1 cellular context compared by ENCODE assay signal in the genomic region with DNA sequence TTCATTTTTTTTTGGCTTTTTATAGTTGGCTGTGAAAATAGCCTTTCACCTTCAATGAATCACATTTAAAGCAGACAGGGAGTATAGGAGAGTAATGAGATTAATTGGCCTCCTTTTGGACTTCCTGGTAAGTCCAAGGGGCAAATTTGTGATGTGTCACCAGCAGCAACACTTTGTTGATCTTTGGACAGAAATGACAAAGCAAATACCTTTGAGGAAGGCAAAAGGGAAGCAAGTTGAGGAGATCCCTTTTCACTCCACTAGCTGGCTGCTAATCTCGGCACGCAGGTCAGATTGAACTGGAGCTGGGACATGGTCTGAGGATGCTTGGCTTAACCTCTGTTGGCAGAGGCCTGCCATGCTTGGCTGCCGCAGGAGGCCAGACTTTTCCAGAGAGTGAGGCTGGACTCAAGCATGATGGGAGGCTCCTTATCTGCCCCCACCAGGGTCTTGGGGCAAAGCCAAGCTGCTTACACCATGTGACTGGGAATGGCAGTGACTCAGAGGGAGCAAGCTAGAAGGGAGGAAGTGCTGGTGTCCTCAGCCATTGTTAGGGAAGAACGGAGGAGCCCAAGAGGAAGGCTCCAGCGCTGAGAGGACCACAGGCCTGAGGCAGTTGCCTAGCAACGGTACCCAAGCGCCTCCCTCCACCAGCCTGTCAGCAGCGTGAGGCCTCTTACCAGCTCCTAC.
TF ChIP-seq lines count a peak whose summit lies in the region.

No MANE protein-coding gene starts in this region.

TF ChIP-seq in HepG2, 621 proteins besides CTCF, POLR2A, EP300 and RAD21 (continued from another document and continues in another):
- TF ChIP-seq NBN (conservative IDR thresholded peaks at IDR 0.05) (no peak), NFE2 (CRISPR knock-in tag; IDR thresholded peaks at IDR 0.05) (peak; percentile 62), MIXL1 (CRISPR knock-in tag; IDR thresholded peaks at IDR 0.05) (peak; percentile 77; the same call in 1 of the 2 replicates), NCOA2 (CRISPR knock-in tag; IDR thresholded peaks at IDR 0.05) (peak; percentile 50; the same call in 1 of the 2 replicates), ZNF7 (CRISPR knock-in tag; IDR thresholded peaks at IDR 0.05) (no peak), ZNF652 (CRISPR knock-in tag; IDR thresholded peaks at IDR 0.05; ENCODE audit: borderline replicate concordance, low read depth) (no peak), WIZ (CRISPR knock-in tag; IDR thresholded peaks at IDR 0.05) (no peak), ZFP37 (CRISPR knock-in tag; IDR thresholded peaks at IDR 0.05; ENCODE audit: borderline replicate concordance) (no peak), ZNF441 (CRISPR knock-in tag; IDR thresholded peaks at IDR 0.05; ENCODE audit: borderline replicate concordance) (peak; percentile 91), PHF5A (CRISPR knock-in tag; IDR thresholded peaks at IDR 0.05; ENCODE audit: low read depth, unreplicated experiment) (no peak), SRSF1 (optimal IDR thresholded peaks at IDR 0.05; ENCODE audit: low read depth, low read length) (no peak), ZBTB1 (CRISPR knock-in tag; IDR thresholded peaks at IDR 0.05; ENCODE audit: borderline replicate concordance) (no peak), SOX5 (CRISPR knock-in tag; IDR thresholded peaks at IDR 0.05; ENCODE audit: borderline replicate concordance) (peak; percentile 44; the same call in 1 of the 2 replicates), NKX3-1 (CRISPR knock-in tag; IDR thresholded peaks at IDR 0.05) (no peak), CREB1 (IDR thresholded peaks at IDR 0.05) (no peak), CREB1 (CRISPR knock-in tag; IDR thresholded peaks at IDR 0.05) (peak; percentile 40; the same call in 1 of the 2 replicates), ZNF766 (CRISPR knock-in tag; IDR thresholded peaks at IDR 0.05; ENCODE audit: borderline replicate concordance) (no peak), FOXA3 (CRISPR knock-in tag; IDR thresholded peaks at IDR 0.05) (peak; percentile 51; the same call in 1 of the 2 replicates), KMT2A (CRISPR knock-in tag; IDR thresholded peaks at IDR 0.05) (no peak), FOSL2 (CRISPR knock-in tag; IDR thresholded peaks at IDR 0.05) (peak; percentile 75), ERF (CRISPR knock-in tag; IDR thresholded peaks at IDR 0.05) (0 out of 2 replicates have a peak, but pooled peaks have one; percentile 20), ZNF263 (CRISPR knock-in tag; IDR thresholded peaks at IDR 0.05) (no peak), HNRNPUL1 (IDR thresholded peaks at IDR 0.05; ENCODE audit: low read depth, low read length) (no peak), HOXA5 (CRISPR knock-in tag; IDR thresholded peaks at IDR 0.05) (0 out of 2 replicates have a peak, but pooled peaks have one; percentile 30), FOSL1 (CRISPR knock-in tag; IDR thresholded peaks at IDR 0.05; ENCODE audit: borderline replicate concordance) (no peak; the same call in 1 of the 2 replicates), ZKSCAN8 (CRISPR knock-in tag; IDR thresholded peaks at IDR 0.05; ENCODE audit: borderline replicate concordance) (no peak), CHD4 (IDR thresholded peaks at IDR 0.05; ENCODE audit: borderline replicate concordance, low read length) (0 out of 2 replicates have a peak, but pooled peaks have one; percentile 25), ZNF674 (CRISPR knock-in tag; IDR thresholded peaks at IDR 0.05; ENCODE audit: low read depth) (no peak), ZNF343 (CRISPR knock-in tag; IDR thresholded peaks at IDR 0.05) (no peak), SALL1 (CRISPR knock-in tag; IDR thresholded peaks at IDR 0.05) (peak; percentile 10; the same call in 1 of the 2 replicates)
- TF ChIP-seq, protein P1, sequence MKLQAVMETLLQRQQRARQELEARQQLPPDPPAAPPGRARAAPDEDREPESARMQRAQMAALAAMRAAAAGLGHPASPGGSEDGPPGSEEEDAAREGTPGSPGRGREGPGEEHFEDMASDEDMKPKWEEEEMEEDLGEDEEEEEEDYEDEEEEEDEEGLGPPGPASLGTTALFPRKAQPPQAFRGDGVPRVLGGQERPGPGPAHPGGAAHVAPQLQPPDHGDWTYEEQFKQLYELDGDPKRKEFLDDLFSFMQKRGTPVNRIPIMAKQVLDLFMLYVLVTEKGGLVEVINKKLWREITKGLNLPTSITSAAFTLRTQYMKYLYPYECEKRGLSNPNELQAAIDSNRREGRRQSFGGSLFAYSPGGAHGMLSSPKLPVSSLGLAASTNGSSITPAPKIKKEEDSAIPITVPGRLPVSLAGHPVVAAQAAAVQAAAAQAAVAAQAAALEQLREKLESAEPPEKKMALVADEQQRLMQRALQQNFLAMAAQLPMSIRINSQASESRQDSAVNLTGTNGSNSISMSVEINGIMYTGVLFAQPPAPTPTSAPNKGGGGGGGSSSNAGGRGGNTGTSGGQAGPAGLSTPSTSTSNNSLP (IDR thresholded peaks at IDR 0.05; ENCODE audit: low read depth, low read length) = peak; percentile 50; the same call in 1 of the 2 replicates
- TF ChIP-seq, protein P2, sequence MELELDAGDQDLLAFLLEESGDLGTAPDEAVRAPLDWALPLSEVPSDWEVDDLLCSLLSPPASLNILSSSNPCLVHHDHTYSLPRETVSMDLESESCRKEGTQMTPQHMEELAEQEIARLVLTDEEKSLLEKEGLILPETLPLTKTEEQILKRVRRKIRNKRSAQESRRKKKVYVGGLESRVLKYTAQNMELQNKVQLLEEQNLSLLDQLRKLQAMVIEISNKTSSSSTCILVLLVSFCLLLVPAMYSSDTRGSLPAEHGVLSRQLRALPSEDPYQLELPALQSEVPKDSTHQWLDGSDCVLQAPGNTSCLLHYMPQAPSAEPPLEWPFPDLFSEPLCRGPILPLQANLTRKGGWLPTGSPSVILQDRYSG (CRISPR knock-in tag; IDR thresholded peaks at IDR 0.05) = no peak
- TF ChIP-seq, protein P3, sequence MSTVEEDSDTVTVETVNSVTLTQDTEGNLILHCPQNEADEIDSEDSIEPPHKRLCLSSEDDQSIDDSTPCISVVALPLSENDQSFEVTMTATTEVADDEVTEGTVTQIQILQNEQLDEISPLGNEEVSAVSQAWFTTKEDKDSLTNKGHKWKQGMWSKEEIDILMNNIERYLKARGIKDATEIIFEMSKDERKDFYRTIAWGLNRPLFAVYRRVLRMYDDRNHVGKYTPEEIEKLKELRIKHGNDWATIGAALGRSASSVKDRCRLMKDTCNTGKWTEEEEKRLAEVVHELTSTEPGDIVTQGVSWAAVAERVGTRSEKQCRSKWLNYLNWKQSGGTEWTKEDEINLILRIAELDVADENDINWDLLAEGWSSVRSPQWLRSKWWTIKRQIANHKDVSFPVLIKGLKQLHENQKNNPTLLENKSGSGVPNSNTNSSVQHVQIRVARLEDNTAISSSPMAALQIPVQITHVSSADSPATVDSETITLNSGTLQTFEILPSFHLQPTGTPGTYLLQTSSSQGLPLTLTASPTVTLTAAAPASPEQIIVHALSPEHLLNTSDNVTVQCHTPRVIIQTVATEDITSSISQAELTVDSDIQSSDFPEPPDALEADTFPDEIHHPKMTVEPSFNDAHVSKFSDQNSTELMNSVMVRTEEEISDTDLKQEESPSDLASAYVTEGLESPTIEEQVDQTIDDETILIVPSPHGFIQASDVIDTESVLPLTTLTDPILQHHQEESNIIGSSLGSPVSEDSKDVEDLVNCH (CRISPR knock-in tag; IDR thresholded peaks at IDR 0.05) = no peak
- TF ChIP-seq, protein P4, sequence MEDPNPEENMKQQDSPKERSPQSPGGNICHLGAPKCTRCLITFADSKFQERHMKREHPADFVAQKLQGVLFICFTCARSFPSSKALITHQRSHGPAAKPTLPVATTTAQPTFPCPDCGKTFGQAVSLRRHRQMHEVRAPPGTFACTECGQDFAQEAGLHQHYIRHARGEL (CRISPR knock-in tag; IDR thresholded peaks at IDR 0.05) = no peak
- TF ChIP-seq, protein P5, sequence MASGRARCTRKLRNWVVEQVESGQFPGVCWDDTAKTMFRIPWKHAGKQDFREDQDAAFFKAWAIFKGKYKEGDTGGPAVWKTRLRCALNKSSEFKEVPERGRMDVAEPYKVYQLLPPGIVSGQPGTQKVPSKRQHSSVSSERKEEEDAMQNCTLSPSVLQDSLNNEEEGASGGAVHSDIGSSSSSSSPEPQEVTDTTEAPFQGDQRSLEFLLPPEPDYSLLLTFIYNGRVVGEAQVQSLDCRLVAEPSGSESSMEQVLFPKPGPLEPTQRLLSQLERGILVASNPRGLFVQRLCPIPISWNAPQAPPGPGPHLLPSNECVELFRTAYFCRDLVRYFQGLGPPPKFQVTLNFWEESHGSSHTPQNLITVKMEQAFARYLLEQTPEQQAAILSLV (CRISPR knock-in tag; IDR thresholded peaks at IDR 0.05; ENCODE audit: borderline replicate concordance) = no peak
- TF ChIP-seq, protein P6, sequence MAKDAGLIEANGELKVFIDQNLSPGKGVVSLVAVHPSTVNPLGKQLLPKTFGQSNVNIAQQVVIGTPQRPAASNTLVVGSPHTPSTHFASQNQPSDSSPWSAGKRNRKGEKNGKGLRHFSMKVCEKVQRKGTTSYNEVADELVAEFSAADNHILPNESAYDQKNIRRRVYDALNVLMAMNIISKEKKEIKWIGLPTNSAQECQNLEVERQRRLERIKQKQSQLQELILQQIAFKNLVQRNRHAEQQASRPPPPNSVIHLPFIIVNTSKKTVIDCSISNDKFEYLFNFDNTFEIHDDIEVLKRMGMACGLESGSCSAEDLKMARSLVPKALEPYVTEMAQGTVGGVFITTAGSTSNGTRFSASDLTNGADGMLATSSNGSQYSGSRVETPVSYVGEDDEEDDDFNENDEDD (CRISPR knock-in tag; IDR thresholded peaks at IDR 0.05; ENCODE audit: borderline replicate concordance) = no peak
- TF ChIP-seq, protein P7, sequence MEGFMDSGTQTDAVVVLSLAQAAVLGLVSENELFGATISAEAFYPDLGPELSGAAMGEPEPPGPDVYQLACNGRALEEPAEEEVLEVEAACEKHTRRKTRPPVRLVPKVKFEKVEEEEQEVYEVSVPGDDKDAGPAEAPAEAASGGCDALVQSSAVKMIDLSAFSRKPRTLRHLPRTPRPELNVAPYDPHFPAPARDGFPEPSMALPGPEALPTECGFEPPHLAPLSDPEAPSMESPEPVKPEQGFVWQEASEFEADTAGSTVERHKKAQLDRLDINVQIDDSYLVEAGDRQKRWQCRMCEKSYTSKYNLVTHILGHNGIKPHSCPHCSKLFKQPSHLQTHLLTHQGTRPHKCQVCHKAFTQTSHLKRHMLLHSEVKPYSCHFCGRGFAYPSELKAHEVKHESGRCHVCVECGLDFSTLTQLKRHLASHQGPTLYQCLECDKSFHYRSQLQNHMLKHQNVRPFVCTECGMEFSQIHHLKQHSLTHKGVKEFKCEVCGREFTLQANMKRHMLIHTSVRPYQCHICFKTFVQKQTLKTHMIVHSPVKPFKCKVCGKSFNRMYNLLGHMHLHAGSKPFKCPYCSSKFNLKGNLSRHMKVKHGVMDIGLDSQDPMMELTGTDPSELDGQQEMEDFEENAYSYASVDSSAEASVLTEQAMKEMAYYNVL (CRISPR knock-in tag; IDR thresholded peaks at IDR 0.05; ENCODE audit: borderline replicate concordance) = 0 out of 2 replicates have a peak, but pooled peaks have one; percentile 32
- TF ChIP-seq, protein P8, sequence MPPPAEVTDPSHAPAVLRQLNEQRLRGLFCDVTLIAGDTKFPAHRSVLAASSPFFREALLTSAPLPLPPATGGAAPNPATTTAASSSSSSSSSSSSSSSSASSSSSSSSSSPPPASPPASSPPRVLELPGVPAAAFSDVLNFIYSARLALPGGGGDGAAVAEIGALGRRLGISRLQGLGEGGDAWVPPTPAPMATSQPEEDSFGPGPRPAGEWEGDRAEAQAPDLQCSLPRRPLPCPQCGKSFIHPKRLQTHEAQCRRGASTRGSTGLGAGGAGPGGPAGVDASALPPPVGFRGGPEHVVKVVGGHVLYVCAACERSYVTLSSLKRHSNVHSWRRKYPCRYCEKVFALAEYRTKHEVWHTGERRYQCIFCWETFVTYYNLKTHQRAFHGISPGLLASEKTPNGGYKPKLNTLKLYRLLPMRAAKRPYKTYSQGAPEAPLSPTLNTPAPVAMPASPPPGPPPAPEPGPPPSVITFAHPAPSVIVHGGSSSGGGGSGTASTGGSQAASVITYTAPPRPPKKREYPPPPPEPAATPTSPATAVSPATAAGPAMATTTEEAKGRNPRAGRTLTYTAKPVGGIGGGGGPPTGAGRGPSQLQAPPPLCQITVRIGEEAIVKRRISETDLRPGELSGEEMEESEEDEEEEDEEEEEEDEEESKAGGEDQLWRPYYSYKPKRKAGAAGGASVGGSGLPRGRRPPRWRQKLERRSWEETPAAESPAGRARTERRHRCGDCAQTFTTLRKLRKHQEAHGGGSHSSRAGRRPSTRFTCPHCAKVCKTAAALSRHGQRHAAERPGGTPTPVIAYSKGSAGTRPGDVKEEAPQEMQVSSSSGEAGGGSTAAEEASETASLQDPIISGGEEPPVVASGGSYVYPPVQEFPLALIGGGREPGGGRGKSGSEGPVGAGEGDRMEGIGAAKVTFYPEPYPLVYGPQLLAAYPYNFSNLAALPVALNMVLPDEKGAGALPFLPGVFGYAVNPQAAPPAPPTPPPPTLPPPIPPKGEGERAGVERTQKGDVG (CRISPR knock-in tag; IDR thresholded peaks at IDR 0.05; ENCODE audit: borderline replicate concordance) = no peak
- TF ChIP-seq, protein P9, sequence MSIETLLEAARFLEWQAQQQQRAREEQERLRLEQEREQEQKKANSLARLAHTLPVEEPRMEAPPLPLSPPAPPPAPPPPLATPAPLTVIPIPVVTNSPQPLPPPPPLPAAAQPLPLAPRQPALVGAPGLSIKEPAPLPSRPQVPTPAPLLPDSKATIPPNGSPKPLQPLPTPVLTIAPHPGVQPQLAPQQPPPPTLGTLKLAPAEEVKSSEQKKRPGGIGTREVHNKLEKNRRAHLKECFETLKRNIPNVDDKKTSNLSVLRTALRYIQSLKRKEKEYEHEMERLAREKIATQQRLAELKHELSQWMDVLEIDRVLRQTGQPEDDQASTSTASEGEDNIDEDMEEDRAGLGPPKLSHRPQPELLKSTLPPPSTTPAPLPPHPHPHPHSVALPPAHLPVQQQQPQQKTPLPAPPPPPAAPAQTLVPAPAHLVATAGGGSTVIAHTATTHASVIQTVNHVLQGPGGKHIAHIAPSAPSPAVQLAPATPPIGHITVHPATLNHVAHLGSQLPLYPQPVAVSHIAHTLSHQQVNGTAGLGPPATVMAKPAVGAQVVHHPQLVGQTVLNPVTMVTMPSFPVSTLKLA (IDR thresholded peaks at IDR 0.05) = no peak
- TF ChIP-seq, protein P10, sequence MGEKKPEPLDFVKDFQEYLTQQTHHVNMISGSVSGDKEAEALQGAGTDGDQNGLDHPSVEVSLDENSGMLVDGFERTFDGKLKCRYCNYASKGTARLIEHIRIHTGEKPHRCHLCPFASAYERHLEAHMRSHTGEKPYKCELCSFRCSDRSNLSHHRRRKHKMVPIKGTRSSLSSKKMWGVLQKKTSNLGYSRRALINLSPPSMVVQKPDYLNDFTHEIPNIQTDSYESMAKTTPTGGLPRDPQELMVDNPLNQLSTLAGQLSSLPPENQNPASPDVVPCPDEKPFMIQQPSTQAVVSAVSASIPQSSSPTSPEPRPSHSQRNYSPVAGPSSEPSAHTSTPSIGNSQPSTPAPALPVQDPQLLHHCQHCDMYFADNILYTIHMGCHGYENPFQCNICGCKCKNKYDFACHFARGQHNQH (CRISPR knock-in tag; IDR thresholded peaks at IDR 0.05) = 0 out of 2 replicates have a peak, but pooled peaks have one; percentile 7
